ENCODE assay signal across 11 cellular contexts in genomic region chr1:35560256-35561225, GRCh38. TPM values are rescaled to one million over a fixed set of nuclear protein-coding genes. Genes with fewer than 3 reads are reported as not detected.
DNase-seq lines count a peak whose midpoint lies in the region; ATAC-seq, FAIRE-seq and TF ChIP-seq lines count a peak whose summit lies in the region.
"Had no signal": no experiment of that assay in that cellular context is flagged by ENCODE, and none has a peak within 500 bp of the region (broad histone marks: within the 10 kb centered on the region; RNA-seq: fewer than 3 reads in every experiment).

No MANE protein-coding gene starts in this region.

- H3K9ac ChIP-seq in K562 (ENCODE audit: insufficient read depth in 1 of 2, low read depth in 2 of 2, low read length in 2 of 2) = no peak overlapping the region

- H3K4me1 ChIP-seq in K562 (replicated peaks in 1 of 2; ENCODE audit: control insufficient read depth in 2 of 2, insufficient read depth in 2 of 2, low read length in 2 of 2) (peaks cover 6 to 43% of the 10 kb centered on the region in 2 experiments), stomach (peaks cover 34 to 69% (median 54%) of the 10 kb centered on the region in 4 donors)

- H3K27me3 ChIP-seq in K562 (ENCODE audit: control insufficient read depth in 2 of 2, insufficient read depth in 2 of 2, low read length in 2 of 2) = no peaks in the 10 kb centered on the region
- no peaks in the 10 kb centered on the region for H3K27me3 ChIP-seq in stomach
- H3K27me3 ChIP-seq in WERI-Rb-1 (ENCODE audit: insufficient read depth, low read depth, severe bottlenecking) = no peaks in the 10 kb centered on the region
- H3K27me3 ChIP-seq: upper lobe of left lung had no signal

- no peak for FAIRE-seq in K562 (lab: Jason Lieb, UNC)

- WGBS in K562 (ENCODE audit: insufficient coverage, low coverage, missing lambda C conversion rate) = 90% methylated on average over 41 of the region's 44 CpGs
- 42 to 77% (median 47%) methylated on average over 26 to 44 of the region's 44 CpGs for WGBS in stomach, 5 donors

- H3K36me3 Mint-ChIP-seq in CD14-positive monocyte = peaks cover 38 to 45% of the 10 kb centered on the region in 2 donors
- H3K36me3 Mint-ChIP-seq in Calu3 (ENCODE audit: insufficient read depth, unreplicated experiment) = peaks cover 49% of the 10 kb centered on the region
- H3K36me3 Mint-ChIP-seq in natural killer cell = no peaks in the 10 kb centered on the region

- TF ChIP-seq CTCF in K562 (IDR thresholded peaks at IDR 0.05 in 2 of 3, conservative IDR thresholded peaks at IDR 0.05 in 1 of 3; ENCODE audit: insufficient read depth in 2 of 3, low read depth in 1 of 3, low read length in 3 of 3) (no peak), stomach (IDR thresholded peaks at IDR 0.05) (no peak), WERI-Rb-1 (IDR thresholded peaks at IDR 0.05; ENCODE audit: low read depth, low read length) (no peak), CD14-positive monocyte (IDR thresholded peaks at IDR 0.05) (no peak), Calu3 (IDR thresholded peaks at IDR 0.05; ENCODE audit: unreplicated experiment) (no peak), natural killer cell (IDR thresholded peaks at IDR 0.05) (no peak)

- H3K9me1 ChIP-seq in K562 (ENCODE audit: control insufficient read depth, insufficient read depth, low read length) = no peaks in the 10 kb centered on the region

- no peak overlapping the region for H2AFZ ChIP-seq in K562 (ENCODE audit: low read depth, low read length)

- CTCF ChIA-PET in K562 (lab: Yijun Ruan, JAX; ENCODE audit: low intra/inter-chr PET ratio) = no interaction called here
- CTCF ChIA-PET in Calu3 (lab: Charles Lee) = no interaction called here

- no peaks in the 10 kb centered on the region for H3K9me3 Mint-ChIP-seq in CD14-positive monocyte
- H3K9me3 Mint-ChIP-seq in Calu3 (ENCODE audit: low read depth, unreplicated experiment) = no peaks in the 10 kb centered on the region
- no peaks in the 10 kb centered on the region for H3K9me3 Mint-ChIP-seq in natural killer cell

- H3K4me1 Mint-ChIP-seq in CD14-positive monocyte = peaks cover 54% of the 10 kb centered on the region
- H3K4me1 Mint-ChIP-seq in Calu3 (ENCODE audit: low read depth, unreplicated experiment) = peaks cover 12% of the 10 kb centered on the region
- H3K4me1 Mint-ChIP-seq in natural killer cell = peaks cover 30 to 60% of the 10 kb centered on the region in 2 donors

- H3K79me2 ChIP-seq in K562 (ENCODE audit: control insufficient read depth, insufficient read depth, low read length) = peaks cover 28% of the 10 kb centered on the region

- no peaks in the 10 kb centered on the region for H3K9me3 ChIP-seq in K562 (replicated peaks; ENCODE audit: control insufficient read depth, insufficient read depth, low read depth, low read length)
- H3K9me3 ChIP-seq in stomach = no peaks in the 10 kb centered on the region
- H3K9me3 ChIP-seq in WERI-Rb-1 (ENCODE audit: severe bottlenecking) = no peaks in the 10 kb centered on the region
- H3K9me3 ChIP-seq: upper lobe of left lung had no signal

- POLR2A ChIA-PET in K562 (lab: Yijun Ruan, JAX) = interaction anchor here (0.6 to 1.5 kb wide), 4 partner anchors 8 to 582 kb away, joined by 3 to 10 read pairs (median 4); partner anchors contain the start of gene CLSPN

- in situ Hi-C loops in K562 (cut with MboI) = loop anchor here (5.0 to 10.0 kb wide), 2 partner anchors 113 to 356 kb away; no protein-coding TSS in a partner anchor

- H3K27ac Mint-ChIP-seq in CD14-positive monocyte (peak overlapping the region in 2 of 7 donors; percentile 43 to 59), Calu3 (ENCODE audit: unreplicated experiment) (no peak overlapping the region), natural killer cell (peak overlapping the region in 1 of 2 donors; percentile 41)

- H3K27ac ChIP-seq in K562 (ENCODE audit: extremely low read depth, low read depth, low read length) = no peak overlapping the region
- H3K27ac ChIP-seq in stomach = peak overlapping the region; percentile 1 to 97 (median 33)
- H3K27ac ChIP-seq in WERI-Rb-1 = no peak overlapping the region
- H3K27ac ChIP-seq: upper lobe of left lung had no signal

- no peak for TF ChIP-seq POLR2A in K562 (conservative IDR thresholded peaks at IDR 0.05)
- no peak for TF ChIP-seq POLR2A in stomach (IDR thresholded peaks at IDR 0.05)

- no TSS peak for BruUV-seq in K562 (replicated peaks; lab: Mats Ljungman, UMichigan)
- no TSS peak for BruUV-seq in Calu3 (replicated peaks; lab: Mats Ljungman, UMichigan)

- peaks cover 52% of the 10 kb centered on the region; the same call in 2 of the 3 replicates for H3K36me3 ChIP-seq in K562 (ENCODE audit: control insufficient read depth, insufficient read depth, low read length)
- H3K36me3 ChIP-seq in stomach = peaks cover 0 to 43% (median 37%) of the 10 kb centered on the region in 4 donors
- H3K36me3 ChIP-seq in WERI-Rb-1 = peaks cover 50% of the 10 kb centered on the region

- no peak overlapping the region for H3K4me3 ChIP-seq in K562
- H3K4me3 ChIP-seq in stomach = peak overlapping the region; percentile 5 to 20 (median 14)
- no peak overlapping the region for H3K4me3 ChIP-seq in WERI-Rb-1 (ENCODE audit: low read depth, low read length)
- H3K4me3 ChIP-seq: upper lobe of left lung had no signal

- H4K20me1 ChIP-seq in K562 (replicated peaks; ENCODE audit: control insufficient read depth, insufficient read depth, low read length) = peaks cover 18% of the 10 kb centered on the region; the same call in 1 of the 2 replicates

- no peak for ATAC-seq in K562
- peak; percentile 55 for ATAC-seq in left lobe of liver
- ATAC-seq in natural killer cell = no peak
- ATAC-seq: activated CD4-positive, CD25-positive, alpha-beta regulatory T cell treated with anti-CD3 and anti-CD28 coated beads, Interleukin-2, amount 50 U/mL, for 24 hours had no signal

- H3K27me3 Mint-ChIP-seq in CD14-positive monocyte (ENCODE audit: low read depth in 3 of 3) (no peaks in the 10 kb centered on the region), Calu3 (ENCODE audit: unreplicated experiment) (no peaks in the 10 kb centered on the region), natural killer cell (ENCODE audit: low read depth in 2 of 2) (no peaks in the 10 kb centered on the region)

- TF ChIP-seq RAD21 in K562 (CRISPR knock-in tag; conservative IDR thresholded peaks at IDR 0.05 in 1 of 2, IDR thresholded peaks at IDR 0.05 in 1 of 2) = no peak

- DNase-seq in NCI-H1694 (lab: John Stamatoyannopoulos, UW) (peak; percentile 19), K562 (ENCODE audit: extremely low read depth in 1 of 4, low spot score in 3 of 4) (no peak), left lobe of liver (ENCODE audit: low spot score) (peak; percentile 85), stomach (peak; percentile 86), WERI-Rb-1 (no peak), CD14-positive monocyte (ENCODE audit: low spot score) (no peak), Calu3 (no peak), natural killer cell (no peak)
- DNase-seq: stimulated activated CD4-positive, alpha-beta T cell treated with anti-CD3 and anti-CD28 coated beads, Interleukin-2, amount 100 ng/mL, for 48 hours had no signal

- TF ChIP-seq EP300 in K562 (IDR thresholded peaks at IDR 0.05; ENCODE audit: low read length) = no peak
- TF ChIP-seq EP300 in stomach (IDR thresholded peaks at IDR 0.05) = no peak

- no peak overlapping the region for H3K4me2 ChIP-seq in K562 (ENCODE audit: insufficient read depth, low read length)

- intact Hi-C loops in K562 (cut with micrococcal nuclease) = loop anchor here (5.0 kb wide), 1 partner anchor 358 kb away; no protein-coding TSS in a partner anchor
- intact Hi-C loops in stomach (cut with DNase I; ENCODE audit: low total_unique reads) = loop anchor here (5.0 kb wide), 1 partner anchor 108 kb away; no protein-coding TSS in a partner anchor
- intact Hi-C loops in CD14-positive monocyte (cut with micrococcal nuclease) = loop anchor here in 1 of 2 donors (5.0 kb wide), 1 partner anchor 212 kb away; no protein-coding TSS in a partner anchor
- intact Hi-C loops in Calu3 (cut with micrococcal nuclease; ENCODE audit: unreplicated experiment) = no loop called here
- intact Hi-C loops in natural killer cell (cut with micrococcal nuclease) = no loop called here

- H3K4me3 Mint-ChIP-seq in CD14-positive monocyte (no peak overlapping the region), Calu3 (ENCODE audit: low read depth, unreplicated experiment) (no peak overlapping the region), natural killer cell (no peak overlapping the region)

RNA-seq across cellular contexts. Expression of gene NCDN, which starts 2.9 kb away (rescaled TPM):
- 18.2 and 51.7 TPM in 2 replicates for total RNA-seq in K562 (2011; cell fraction: chromatin; rRNA removed; ENCODE audit: low replicate concordance)
- 35.4 and 36.2 TPM in 2 replicates for total RNA-seq in K562 (2011; cell fraction: nucleolus; rRNA removed)
- 27.1 and 28.9 TPM in 2 replicates for total RNA-seq in K562 (2011; cell fraction: nucleoplasm; rRNA removed)
- total RNA-seq in K562 (2014; rRNA removed) (16.4 and 20.4 TPM in 2 replicates), K562 (2014; rRNA removed; fragmentation: Illumina TruSeq; extraction: Trizol) (4.5 and 5.4 TPM in 2 replicates), K562 (2015; rRNA removed; fragmentation: Illumina TruSeq; extraction: Trizol) (10.7 and 13.3 TPM in 2 replicates), K562 (2021) (33.5 and 35.1 TPM in 2 replicates), left lobe of liver (7.0 TPM), stomach (10 to 100 TPM in 4 of 5 donors, 1 to 10 TPM in 1; 7.0 to 92.9 (median 39.7) TPM), Calu3 (2022) (36.0 and 38.0 TPM in 2 replicates), natural killer cell (10 to 100 TPM in 1 of 3 donors, 1 to 10 TPM in 2; 7.9 to 10.7 (median 9.9) TPM)
- polyA plus RNA-seq in K562 (2011; rRNA removed) (8.1 and 14.6 TPM in 2 replicates), K562 (2014; fragmentation: Illumina TruSeq; extraction: Trizol) (16.0 and 26.9 TPM in 2 replicates), K562 (2014; fragmentation: Nextera tagmentation; extraction: Ambion mirVana) (1 to 10 TPM; 1.9 to 2.6 TPM), K562 (2014; rRNA removed) (20.0 and 24.8 TPM in 2 replicates), stomach (1 to 10 TPM; 5.3 to 10.0 (median 7.0) TPM), CD14-positive monocyte (1 to 10 TPM; 5.0 to 7.0 TPM)
- polyA plus RNA-seq in K562 (2011; cell fraction: cytosol; rRNA removed) = 11.3 and 22.9 TPM in 2 replicates
- polyA plus RNA-seq in K562 (2011; cell fraction: nucleus; rRNA removed) = 32.8 and 67.9 TPM in 2 replicates
- 23.9 and 26.1 TPM in 2 replicates for polyA plus RNA-seq in K562 (2012)
- polyA minus RNA-seq in K562 (2011; rRNA and poly(A)+ RNA removed) = 4.9 and 5.2 TPM in 2 replicates
- 13.6 and 15.4 TPM in 2 replicates for polyA minus RNA-seq in K562 (2011; cell fraction: cytosol; rRNA and poly(A)+ RNA removed)
- polyA minus RNA-seq in K562 (2011; cell fraction: nucleus; rRNA and poly(A)+ RNA removed) = 16.6 and 17.4 TPM in 2 replicates

RNA-seq across cellular contexts. Expression of gene KIAA0319L, which starts 3.3 kb away (rescaled TPM):
- 218 and 257 TPM in 2 replicates for total RNA-seq in K562 (2011; cell fraction: chromatin; rRNA removed; ENCODE audit: low replicate concordance)
- 151 and 178 TPM in 2 replicates for total RNA-seq in K562 (2011; cell fraction: nucleolus; rRNA removed)
- 203 and 242 TPM in 2 replicates for total RNA-seq in K562 (2011; cell fraction: nucleoplasm; rRNA removed)
- total RNA-seq in K562 (2014; rRNA removed) = 22.7 and 26.9 TPM in 2 replicates
- total RNA-seq in K562 (2014; rRNA removed; fragmentation: Illumina TruSeq; extraction: Trizol) = 29.3 and 30.2 TPM in 2 replicates
- 25.0 and 27.4 TPM in 2 replicates for total RNA-seq in K562 (2015; rRNA removed; fragmentation: Illumina TruSeq; extraction: Trizol)
- total RNA-seq in K562 (2021) = 32.7 and 33.2 TPM in 2 replicates
- 51.7 and 66.5 TPM in 2 replicates for polyA plus RNA-seq in K562 (2011; rRNA removed)
- polyA plus RNA-seq in K562 (2011; cell fraction: cytosol; rRNA removed) = 29.9 and 48.2 TPM in 2 replicates
- polyA plus RNA-seq in K562 (2011; cell fraction: nucleus; rRNA removed) = 76.5 and 77.3 TPM in 2 replicates
- 29.4 and 50.6 TPM in 2 replicates for polyA plus RNA-seq in K562 (2012)
- 32.2 and 40.1 TPM in 2 replicates for polyA plus RNA-seq in K562 (2014; fragmentation: Illumina TruSeq; extraction: Trizol)
- polyA plus RNA-seq in K562 (2014; fragmentation: Nextera tagmentation; extraction: Ambion mirVana) = 1 to 10 TPM; 2.4 to 5.9 TPM
- polyA plus RNA-seq in K562 (2014; rRNA removed) = 23.4 and 28.5 TPM in 2 replicates
- 84.3 and 87.6 TPM in 2 replicates for polyA minus RNA-seq in K562 (2011; rRNA and poly(A)+ RNA removed)
- polyA minus RNA-seq in K562 (2011; cell fraction: cytosol; rRNA and poly(A)+ RNA removed) = 28.8 and 38.0 TPM in 2 replicates
- polyA minus RNA-seq in K562 (2011; cell fraction: nucleus; rRNA and poly(A)+ RNA removed) = 47.7 and 95.0 TPM in 2 replicates
- 49.2 TPM for total RNA-seq in left lobe of liver
- total RNA-seq in stomach = 100 to 1,000 TPM in 2 of 5 donors, 10 to 100 TPM in 3; 26.3 to 146 (median 92.0) TPM
- polyA plus RNA-seq in stomach = 10 to 100 TPM; 13.1 to 14.9 (median 14.4) TPM
- polyA plus RNA-seq in CD14-positive monocyte = 10 to 100 TPM; 20.6 to 28.6 TPM
- total RNA-seq in Calu3 (2022) = 72.0 and 72.6 TPM in 2 replicates
- total RNA-seq in natural killer cell = 10 to 100 TPM; 51.3 to 75.0 (median 64.8) TPM

RNA-seq across cellular contexts. Expression of gene TFAP2E, which starts 12.6 kb away (rescaled TPM):
- total RNA-seq in K562 (2011; cell fraction: chromatin; rRNA removed; ENCODE audit: low replicate concordance) = 0.30 and 0.44 TPM in 2 replicates
- 0.39 TPM in 1 of 2 replicates, not detected in the other for total RNA-seq in K562 (2011; cell fraction: nucleolus; rRNA removed)
- total RNA-seq in K562 (2011; cell fraction: nucleoplasm; rRNA removed) = 0.81 TPM in 1 of 2 replicates, not detected in the other
- not detected in 2 replicates for total RNA-seq in K562 (2014; rRNA removed)
- total RNA-seq in K562 (2014; rRNA removed; fragmentation: Illumina TruSeq; extraction: Trizol) = not detected in 2 replicates
- 0.11 TPM in 1 of 2 replicates, not detected in the other for total RNA-seq in K562 (2015; rRNA removed; fragmentation: Illumina TruSeq; extraction: Trizol)
- total RNA-seq in K562 (2021) = not detected in 2 replicates
- 0.07 and 0.11 TPM in 2 replicates for polyA plus RNA-seq in K562 (2011; rRNA removed)
- polyA plus RNA-seq in K562 (2011; cell fraction: cytosol; rRNA removed) = not detected in 2 replicates
- polyA plus RNA-seq in K562 (2011; cell fraction: nucleus; rRNA removed) = 0.31 and 0.38 TPM in 2 replicates
- 0.20 and 0.58 TPM in 2 replicates for polyA plus RNA-seq in K562 (2012)
- polyA plus RNA-seq in K562 (2014; fragmentation: Illumina TruSeq; extraction: Trizol) = not detected in 2 replicates
- under 1 TPM; 0.03 to 0.06 TPM for polyA plus RNA-seq in K562 (2014; fragmentation: Nextera tagmentation; extraction: Ambion mirVana)
- polyA plus RNA-seq in K562 (2014; rRNA removed) = 0.04 and 0.07 TPM in 2 replicates
- 0.14 TPM in 1 of 2 replicates, not detected in the other for polyA minus RNA-seq in K562 (2011; rRNA and poly(A)+ RNA removed)
- not detected in 2 replicates for polyA minus RNA-seq in K562 (2011; cell fraction: cytosol; rRNA and poly(A)+ RNA removed)
- not detected in 2 replicates for polyA minus RNA-seq in K562 (2011; cell fraction: nucleus; rRNA and poly(A)+ RNA removed)
- total RNA-seq in left lobe of liver = 0.13 TPM
- total RNA-seq in stomach = 10 to 100 TPM in 1 of 5 donors, 1 to 10 TPM in 2, not detected in 2; 1.8 to 44.3 (median 7.0) TPM
- 1 to 10 TPM in 1 of 3 donors, under 1 TPM in 1, not detected in 1; 0.37 to 1.3 TPM for polyA plus RNA-seq in stomach
- 1 to 10 TPM in 1 of 2 donors, under 1 TPM in 1; 0.77 to 1.5 TPM for polyA plus RNA-seq in CD14-positive monocyte
- total RNA-seq in Calu3 (2022) = 0.26 and 0.49 TPM in 2 replicates
- total RNA-seq in natural killer cell = 1 to 10 TPM; 6.6 to 7.3 (median 6.9) TPM

Comparison
In these comparisons a context has a peak if more than half of its experiments do, and no peak if none do; other contexts are left out.
1. DNase-seq: peak in NCI-H1694 (single experiment), left lobe of liver (single experiment) and stomach (single experiment); none in K562 (0 of 4), WERI-Rb-1 (single experiment), CD14-positive monocyte (single experiment), Calu3 (single experiment) and natural killer cell (single experiment).
2. H3K27ac ChIP-seq: peak in stomach (5 of 5); none in K562 (single experiment) and WERI-Rb-1 (single experiment).
3. H3K4me3 ChIP-seq: peak in stomach (4 of 4); none in K562 (single experiment) and WERI-Rb-1 (single experiment).
4. intact Hi-C loops: an anchor here in K562 (5.0 kb wide) and stomach (5.0 kb wide); none called in Calu3 and natural killer cell.